2 cellular contexts compared by ENCODE assay signal in genomic region chr16:68921654-68922053, GRCh38.
TF ChIP-seq lines count a peak whose summit lies in the region.

No MANE protein-coding gene starts in this region.

TF ChIP-seq in A549, 52 proteins besides CTCF, POLR2A, EP300 and RAD21 (continued from another document):
- TF ChIP-seq, protein P1, sequence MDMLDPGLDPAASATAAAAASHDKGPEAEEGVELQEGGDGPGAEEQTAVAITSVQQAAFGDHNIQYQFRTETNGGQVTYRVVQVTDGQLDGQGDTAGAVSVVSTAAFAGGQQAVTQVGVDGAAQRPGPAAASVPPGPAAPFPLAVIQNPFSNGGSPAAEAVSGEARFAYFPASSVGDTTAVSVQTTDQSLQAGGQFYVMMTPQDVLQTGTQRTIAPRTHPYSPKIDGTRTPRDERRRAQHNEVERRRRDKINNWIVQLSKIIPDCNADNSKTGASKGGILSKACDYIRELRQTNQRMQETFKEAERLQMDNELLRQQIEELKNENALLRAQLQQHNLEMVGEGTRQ (IDR thresholded peaks at IDR 0.05) = no peak
- no peak for TF ChIP-seq PHF8 (IDR thresholded peaks at IDR 0.05; ENCODE audit: borderline replicate concordance, low read depth)
- TF ChIP-seq CBX8 (IDR thresholded peaks at IDR 0.05) = no peak
- TF ChIP-seq GATA3 (IDR thresholded peaks at IDR 0.05; ENCODE audit: borderline replicate concordance) = peak; percentile 57; the same call in 1 of the 2 replicates
- TF ChIP-seq EHF (CRISPR knock-in tag; IDR thresholded peaks at IDR 0.05) = no peak
- TF ChIP-seq, protein P2, sequence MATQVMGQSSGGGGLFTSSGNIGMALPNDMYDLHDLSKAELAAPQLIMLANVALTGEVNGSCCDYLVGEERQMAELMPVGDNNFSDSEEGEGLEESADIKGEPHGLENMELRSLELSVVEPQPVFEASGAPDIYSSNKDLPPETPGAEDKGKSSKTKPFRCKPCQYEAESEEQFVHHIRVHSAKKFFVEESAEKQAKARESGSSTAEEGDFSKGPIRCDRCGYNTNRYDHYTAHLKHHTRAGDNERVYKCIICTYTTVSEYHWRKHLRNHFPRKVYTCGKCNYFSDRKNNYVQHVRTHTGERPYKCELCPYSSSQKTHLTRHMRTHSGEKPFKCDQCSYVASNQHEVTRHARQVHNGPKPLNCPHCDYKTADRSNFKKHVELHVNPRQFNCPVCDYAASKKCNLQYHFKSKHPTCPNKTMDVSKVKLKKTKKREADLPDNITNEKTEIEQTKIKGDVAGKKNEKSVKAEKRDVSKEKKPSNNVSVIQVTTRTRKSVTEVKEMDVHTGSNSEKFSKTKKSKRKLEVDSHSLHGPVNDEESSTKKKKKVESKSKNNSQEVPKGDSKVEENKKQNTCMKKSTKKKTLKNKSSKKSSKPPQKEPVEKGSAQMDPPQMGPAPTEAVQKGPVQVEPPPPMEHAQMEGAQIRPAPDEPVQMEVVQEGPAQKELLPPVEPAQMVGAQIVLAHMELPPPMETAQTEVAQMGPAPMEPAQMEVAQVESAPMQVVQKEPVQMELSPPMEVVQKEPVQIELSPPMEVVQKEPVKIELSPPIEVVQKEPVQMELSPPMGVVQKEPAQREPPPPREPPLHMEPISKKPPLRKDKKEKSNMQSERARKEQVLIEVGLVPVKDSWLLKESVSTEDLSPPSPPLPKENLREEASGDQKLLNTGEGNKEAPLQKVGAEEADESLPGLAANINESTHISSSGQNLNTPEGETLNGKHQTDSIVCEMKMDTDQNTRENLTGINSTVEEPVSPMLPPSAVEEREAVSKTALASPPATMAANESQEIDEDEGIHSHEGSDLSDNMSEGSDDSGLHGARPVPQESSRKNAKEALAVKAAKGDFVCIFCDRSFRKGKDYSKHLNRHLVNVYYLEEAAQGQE (IDR thresholded peaks at IDR 0.05) = no peak
- no peak for TF ChIP-seq SMC3 (IDR thresholded peaks at IDR 0.05)
- TF ChIP-seq FOSL2 (IDR thresholded peaks at IDR 0.05) = peak; percentile 48; the same call in 1 of the 2 replicates
- TF ChIP-seq FOSL2 (CRISPR knock-in tag; IDR thresholded peaks at IDR 0.05) = peak; percentile 87
- TF ChIP-seq E2F6 (IDR thresholded peaks at IDR 0.05; ENCODE audit: borderline replicate concordance, low read depth) = no peak
- TF ChIP-seq, protein P3, sequence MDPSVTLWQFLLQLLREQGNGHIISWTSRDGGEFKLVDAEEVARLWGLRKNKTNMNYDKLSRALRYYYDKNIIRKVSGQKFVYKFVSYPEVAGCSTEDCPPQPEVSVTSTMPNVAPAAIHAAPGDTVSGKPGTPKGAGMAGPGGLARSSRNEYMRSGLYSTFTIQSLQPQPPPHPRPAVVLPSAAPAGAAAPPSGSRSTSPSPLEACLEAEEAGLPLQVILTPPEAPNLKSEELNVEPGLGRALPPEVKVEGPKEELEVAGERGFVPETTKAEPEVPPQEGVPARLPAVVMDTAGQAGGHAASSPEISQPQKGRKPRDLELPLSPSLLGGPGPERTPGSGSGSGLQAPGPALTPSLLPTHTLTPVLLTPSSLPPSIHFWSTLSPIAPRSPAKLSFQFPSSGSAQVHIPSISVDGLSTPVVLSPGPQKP (IDR thresholded peaks at IDR 0.05; ENCODE audit: low read depth, low read length) = no peak
- 0 out of 4 replicates have a peak, but pooled peaks of 1 of the 2 experiments have one; percentile 21 for TF ChIP-seq CEBPB (IDR thresholded peaks at IDR 0.05)

TF ChIP-seq in IMR-90, 13 proteins besides CTCF, POLR2A, EP300 and RAD21 (continued from another document):
- TF ChIP-seq, protein P3 (IDR thresholded peaks at IDR 0.05; ENCODE audit: borderline replicate concordance, low read depth, low read length) = no peak
- no peak for TF ChIP-seq BHLHE40 (IDR thresholded peaks at IDR 0.05; ENCODE audit: low read depth, low read length)
- no peak for TF ChIP-seq NFE2L2 (IDR thresholded peaks at IDR 0.05; ENCODE audit: low read depth, low read length)
